In the genomic region with DNA sequence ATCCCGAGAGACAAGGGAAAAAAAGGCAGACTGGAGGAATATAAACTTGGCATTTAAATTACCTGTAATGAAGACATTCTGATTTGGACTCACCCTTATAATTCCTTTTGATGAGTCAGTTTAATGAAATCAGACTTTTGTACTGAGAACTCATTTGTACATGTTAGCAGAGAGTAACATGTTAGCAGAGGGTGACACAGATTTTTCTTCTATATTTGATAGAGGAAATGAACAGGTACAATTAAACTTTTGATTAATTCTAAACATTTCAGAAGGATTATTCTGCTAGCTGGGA, we compare ENCODE assay signal across 2 cellular contexts.
TF ChIP-seq lines count a peak whose summit lies in the region.

No MANE protein-coding gene starts in this region.

TF ChIP-seq in endothelial cell of umbilical vein, 7 proteins besides CTCF, POLR2A, EP300 and RAD21:
- TF ChIP-seq POLR2AphosphoS5 (IDR thresholded peaks at IDR 0.05; ENCODE audit: insufficient read depth, low read depth, low read length) (no peak), FOS (IDR thresholded peaks at IDR 0.05; ENCODE audit: borderline replicate concordance, insufficient read depth, low read length) (peak; percentile 38), MAX (IDR thresholded peaks at IDR 0.05; ENCODE audit: insufficient read depth, insufficient read length) (no peak), JUN (IDR thresholded peaks at IDR 0.05; ENCODE audit: borderline replicate concordance, insufficient read depth, insufficient read length, low read depth) (no peak), MYC (IDR thresholded peaks at IDR 0.05; ENCODE audit: low read depth, low read length) (no peak), GATA2 (IDR thresholded peaks at IDR 0.05; ENCODE audit: insufficient read depth, insufficient read length, low read depth, low read length) (no peak)
TF ChIP-seq in endothelial cell of umbilical vein: peak in this region for 1.

TF ChIP-seq in WTC11, 78 proteins besides CTCF, POLR2A, EP300 and RAD21:
- TF ChIP-seq FOXP1 (CRISPR knock-in tag; IDR thresholded peaks at IDR 0.05; ENCODE audit: borderline replicate concordance) (no peak), CREM (CRISPR knock-in tag; IDR thresholded peaks at IDR 0.05) (no peak), NR1H2 (CRISPR knock-in tag; IDR thresholded peaks at IDR 0.05) (no peak)
